In genomic region chr3:139558351-139559170, GRCh38 we compare ENCODE assay signal across 18 cellular contexts. TPM values are rescaled to one million over a fixed set of nuclear protein-coding genes. Genes with fewer than 3 reads are reported as not detected.
"Had no signal": no experiment of that assay in that cellular context is flagged by ENCODE, and none has a peak within 500 bp of the region (broad histone marks: within the 10 kb centered on the region; RNA-seq: fewer than 3 reads in every experiment).

No MANE protein-coding gene starts in this region.

- H3K27ac ChIP-seq: adrenal gland, sigmoid colon, testis had no signal

- ATAC-seq: left colon; natural killer cell; stimulated activated naive CD8-positive, alpha-beta T cell treated with anti-CD3 and anti-CD28 coated beads, Interleukin-15, Interleukin-2, amounts not matched to agents 100 U/mL and 50 U/mL, for 24 hours; T-cell had no signal

- H3K27me3 ChIP-seq: adrenal gland, body of pancreas, foreskin keratinocyte, sigmoid colon, testis had no signal

- H3K36me3 ChIP-seq: adrenal gland, sigmoid colon had no signal

- H3K4me3 ChIP-seq: adrenal gland, body of pancreas, lung, sigmoid colon, testis had no signal

- H3K4me1 ChIP-seq: sigmoid colon had no signal

- DNase-seq: activated CD4-positive, alpha-beta T cell treated with anti-CD3 and anti-CD28 coated beads, Interleukin-2, amount 10 ng/mL, durations not matched to agents 24 days and 14 days; activated naive CD4-positive, alpha-beta T cell treated with anti-CD3 and anti-CD28 coated beads, Interleukin-2, amount 10 ng/mL, durations not matched to agents 7 days and 5 days; adrenal gland; body of pancreas; cerebellar nuclear complex; dermis blood vessel endothelial cell; immature natural killer cell; left colon; natural killer cell; nucleus accumbens; sigmoid colon; stimulated activated CD4-positive, alpha-beta T cell treated with anti-CD3 and anti-CD28 coated beads, Interleukin-2, amount 100 ng/mL, for 24 hours; stimulated activated naive CD8-positive, alpha-beta T cell treated with anti-CD3 and anti-CD28 coated beads, Interleukin-15, Interleukin-2, amounts not matched to agents 100 U/mL and 50 U/mL, for 24 hours; T-cell; testis had no signal

- H3K9me3 ChIP-seq: adrenal gland, body of pancreas, sigmoid colon, testis had no signal

RNA-seq across cellular contexts. Expression of gene RBP1, which starts 19.0 kb away (rescaled TPM):
- total RNA-seq: activated CD4-positive, alpha-beta T cell treated with anti-CD3 and anti-CD28 coated beads, Interleukin-2, amount 10 ng/mL, durations not matched to agents 24 days and 14 days; activated T-helper 2 cell treated with anti-CD3 and anti-CD28 coated beads, Interferon-gamma antibody, Interleukin-2, Interleukin-4, amounts not matched to agents 10 μg/mL and 5 μg/mL and 100 μg/mL, durations not matched to agents 14 hours and 24 hours and 36 hours; natural killer cell had no signal
